ENCODE assay signal across 8 cellular contexts in genomic region chr1:192539450-192540132, GRCh38. TPM values are rescaled to one million over a fixed set of nuclear protein-coding genes. Genes with fewer than 3 reads are reported as not detected.
A peak's percentile ranks its signal among the peaks of the same experiment; 100 is the strongest.
DNase-seq lines count a peak whose midpoint lies in the region; ATAC-seq and TF ChIP-seq lines count a peak whose summit lies in the region.

No MANE protein-coding gene starts in this region.

- TF ChIP-seq CTCF in AG09309 (IDR thresholded peaks at IDR 0.05; ENCODE audit: control insufficient read depth, insufficient read depth, low read depth, low read length, missing control alignments), result no peak

- peak overlapping the region; percentile 41 for H3K4me3 Mint-ChIP-seq in activated naive CD8-positive, alpha-beta T cell

- 36% methylated on average over 4 of the region's 4 CpGs for WGBS in right cardiac atrium

- H3K4me1 ChIP-seq in right cardiac atrium (ENCODE audit: control insufficient read depth, insufficient read depth, low read length), result peaks cover 4% of the 10 kb centered on the region

- H3K4me1 Mint-ChIP-seq in activated naive CD8-positive, alpha-beta T cell (ENCODE audit: low read depth), result peaks cover 26% of the 10 kb centered on the region

- peaks cover 3% of the 10 kb centered on the region for H3K36me3 Mint-ChIP-seq in activated naive CD8-positive, alpha-beta T cell

- H3K27me3 Mint-ChIP-seq in activated naive CD8-positive, alpha-beta T cell, result no peaks in the 10 kb centered on the region

- no peaks in the 10 kb centered on the region for H3K9me3 Mint-ChIP-seq in activated naive CD8-positive, alpha-beta T cell (ENCODE audit: low read depth)

- ATAC-seq in HG02943 (IDR thresholded peaks at IDR 0.05; ENCODE audit: low read depth, unreplicated experiment), result peak; percentile 3
- peak; percentile 78 to 85 for ATAC-seq in right cardiac atrium
- ATAC-seq in HG03280 (IDR thresholded peaks at IDR 0.05; ENCODE audit: unreplicated experiment), result no peak

- H3K27ac ChIP-seq in right cardiac atrium (ENCODE audit: low read length), result no peak overlapping the region
- H3K27ac ChIP-seq in skin epidermis, result peak overlapping the region in 19 of 21 experiments; percentile 3 to 95 (median 75)

- H3K9me3 ChIP-seq in right cardiac atrium (ENCODE audit: control insufficient read depth, low read length), result no peaks in the 10 kb centered on the region

- DNase-seq in AG09309 (ENCODE audit: low read depth) (peak; percentile 88), right cardiac atrium (no peak), posterior vena cava (ENCODE audit: low spot score) (no peak), Kasumi-1 (lab: John Stamatoyannopoulos, UW) (no peak)

- no peak overlapping the region for H3K4me3 ChIP-seq in AG09309 (ENCODE audit: control insufficient read depth, low read depth, low read length)
- H3K4me3 ChIP-seq in right cardiac atrium (ENCODE audit: low read length), result no peak overlapping the region
- H3K4me3 ChIP-seq in skin epidermis, result no peak overlapping the region

- no peaks in the 10 kb centered on the region for H3K27me3 ChIP-seq in right cardiac atrium (ENCODE audit: control insufficient read depth, insufficient read depth)

- intact Hi-C loops in right cardiac atrium (cut with DNase I), result no loop called here
- intact Hi-C loops in posterior vena cava (cut with DNase I), result loop anchor here in 1 of 2 donors (10.0 kb wide), 1 partner anchor 55 kb away; no protein-coding TSS in a partner anchor

- H3K27ac Mint-ChIP-seq in activated naive CD8-positive, alpha-beta T cell, result peak overlapping the region; percentile 76

RNA-seq across cellular contexts. Expression of gene RGS1, which starts 36.0 kb away (rescaled TPM):
- total RNA-seq in right cardiac atrium, result 1 to 10 TPM in 2 of 4 donors, under 1 TPM in 2; 0.37 to 9.2 (median 1.7) TPM
- polyA plus RNA-seq in right cardiac atrium, result 5.5 TPM
- total RNA-seq in posterior vena cava, result 10 to 100 TPM; 13.0 to 32.0 TPM
